In the genomic region with DNA sequence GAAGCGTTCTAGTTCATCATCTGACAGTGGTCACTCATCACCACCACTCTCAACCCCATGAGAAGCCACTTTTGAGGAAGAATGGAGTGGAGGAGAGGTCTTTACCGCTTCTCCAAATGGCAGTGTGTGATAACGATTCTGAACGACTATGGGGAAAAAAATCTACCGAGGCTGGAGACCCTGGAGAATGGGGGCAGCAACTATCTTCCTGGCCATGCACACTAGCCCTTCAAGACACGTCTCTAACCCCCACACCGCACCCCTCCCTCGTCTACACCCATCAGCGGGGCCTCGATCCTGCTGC, we compare ENCODE assay signal across 8 cellular contexts. TPM values are rescaled to one million over a fixed set of nuclear protein-coding genes. Genes with fewer than 3 reads are reported as not detected.
DNase-seq lines count a peak whose midpoint lies in the region; ATAC-seq and TF ChIP-seq lines count a peak whose summit lies in the region.

No MANE protein-coding gene starts in this region.

- H3K9me3 ChIP-seq in DOHH2 (ENCODE audit: control insufficient read depth, insufficient read depth, low read length) (no peaks in the 10 kb centered on the region), adipocyte (ENCODE audit: control insufficient read depth, low read length) (no peaks in the 10 kb centered on the region), iPS-20b (ENCODE audit: insufficient read depth, low read depth, low read length) (no peaks in the 10 kb centered on the region)

- H3K27ac Mint-ChIP-seq in stimulated activated naive CD8-positive, alpha-beta T cell treated with anti-CD3 and anti-CD28 coated beads, Interleukin-15, amount 100 ng/mL, for 72 hours, result peak overlapping the region; percentile 96 to 97

- no peaks in the 10 kb centered on the region for H3K27me3 ChIP-seq in DOHH2 (ENCODE audit: control insufficient read depth, low read length)
- H3K27me3 ChIP-seq in adipocyte (replicated peaks; ENCODE audit: control insufficient read depth, insufficient read depth, low read length), result no peaks in the 10 kb centered on the region
- H3K27me3 ChIP-seq in iPS-20b (ENCODE audit: insufficient read depth, low read length), result no peaks in the 10 kb centered on the region

- peak overlapping the region; percentile 82 for H3K9ac ChIP-seq in adipocyte (ENCODE audit: low read length)
- peak overlapping the region; percentile 85; the same call in 1 of the 2 replicates for H3K9ac ChIP-seq in iPS-20b (ENCODE audit: low read depth, low read length)

- peak overlapping the region; percentile 91 to 95 for H3K4me3 Mint-ChIP-seq in stimulated activated naive CD8-positive, alpha-beta T cell treated with anti-CD3 and anti-CD28 coated beads, Interleukin-15, amount 100 ng/mL, for 72 hours

- no peak overlapping the region for H3K27ac ChIP-seq in DOHH2 (ENCODE audit: low read depth, low read length)
- H3K27ac ChIP-seq in iPS-20b (ENCODE audit: low read length), result no peak overlapping the region

- TF ChIP-seq CTCF in DOHH2 (IDR thresholded peaks at IDR 0.05; ENCODE audit: low read depth, low read length, poor library complexity, severe bottlenecking), result no peak

- no peaks in the 10 kb centered on the region for H3K9me2 ChIP-seq in DOHH2 (replicated peaks; ENCODE audit: control insufficient read depth, low read length)

- H3K9me3 Mint-ChIP-seq in stimulated activated naive CD8-positive, alpha-beta T cell treated with anti-CD3 and anti-CD28 coated beads, Interleukin-15, amount 100 ng/mL, for 72 hours, result no peaks in the 10 kb centered on the region

- H3K36me3 ChIP-seq in DOHH2 (ENCODE audit: control insufficient read depth, low read length), result peaks cover 14% of the 10 kb centered on the region
- peaks cover 15% of the 10 kb centered on the region for H3K36me3 ChIP-seq in adipocyte (ENCODE audit: control insufficient read depth, insufficient read depth, low read length, severe bottlenecking)
- H3K36me3 ChIP-seq in iPS-20b (ENCODE audit: insufficient read depth, low read depth, low read length), result peaks cover 16% of the 10 kb centered on the region

- DNase-seq in adipocyte (ENCODE audit: low read depth), result peak; percentile 4
- DNase-seq in stimulated activated naive CD8-positive, alpha-beta T cell treated with anti-CD3 and anti-CD28 coated beads, Interleukin-15, amount 100 ng/mL, for 72 hours, result no peak
- DNase-seq in NCI-H187 (lab: John Stamatoyannopoulos, UW), result no peak
- no peak for DNase-seq in retina
- DNase-seq in posterior vena cava (ENCODE audit: low spot score), result no peak

- H3K4me1 ChIP-seq in DOHH2 (ENCODE audit: control insufficient read depth, low read length), result peaks cover 20% of the 10 kb centered on the region
- peaks cover 9% of the 10 kb centered on the region for H3K4me1 ChIP-seq in adipocyte (ENCODE audit: control insufficient read depth, insufficient read depth, low read length)
- H3K4me1 ChIP-seq in iPS-20b (ENCODE audit: insufficient read depth, low read length), result no peaks in the 10 kb centered on the region

- H3K79me2 ChIP-seq in DOHH2 (ENCODE audit: control insufficient read depth, low read length), result peaks cover 19% of the 10 kb centered on the region

- peaks cover 42% of the 10 kb centered on the region for H3K4me1 Mint-ChIP-seq in stimulated activated naive CD8-positive, alpha-beta T cell treated with anti-CD3 and anti-CD28 coated beads, Interleukin-15, amount 100 ng/mL, for 72 hours

- no peaks in the 10 kb centered on the region for H3K27me3 Mint-ChIP-seq in stimulated activated naive CD8-positive, alpha-beta T cell treated with anti-CD3 and anti-CD28 coated beads, Interleukin-15, amount 100 ng/mL, for 72 hours

- peak overlapping the region; percentile 82 for H3K4me3 ChIP-seq in DOHH2 (ENCODE audit: low read length)
- H3K4me3 ChIP-seq in adipocyte (ENCODE audit: low read length), result peak overlapping the region; percentile 86
- peak overlapping the region; percentile 90 for H3K4me3 ChIP-seq in iPS-20b (ENCODE audit: low read length)

- intact Hi-C loops in posterior vena cava (cut with DNase I), result no loop called here

- H4K20me1 ChIP-seq in DOHH2 (ENCODE audit: control insufficient read depth, insufficient read depth, low read depth, low read length), result no peaks in the 10 kb centered on the region

- peak overlapping the region; percentile 82 for H3K4me2 ChIP-seq in DOHH2 (ENCODE audit: low read length)

- peaks cover 21% of the 10 kb centered on the region for H3F3A ChIP-seq in DOHH2 (ENCODE audit: control insufficient read depth, insufficient read depth)

- peak; percentile 4 for ATAC-seq in HG02884 (IDR thresholded peaks at IDR 0.05; ENCODE audit: unreplicated experiment)
- peak; percentile 59 for ATAC-seq in stimulated activated naive CD8-positive, alpha-beta T cell treated with anti-CD3 and anti-CD28 coated beads, Interleukin-15, amount 100 ng/mL, for 72 hours

RNA-seq across cellular contexts. Expression of a gene that starts 0.4 kb away (rescaled TPM):
- total RNA-seq in posterior vena cava, result 10 to 100 TPM; 23.0 to 25.9 TPM

RNA-seq across cellular contexts. Expression of a gene that starts 15.3 kb away (rescaled TPM):
- 1 to 10 TPM; 1.3 to 2.2 TPM for total RNA-seq in posterior vena cava

RNA-seq across cellular contexts. Expression of a gene that starts 26.6 kb away (rescaled TPM):
- 10 to 100 TPM; 35.6 to 40.1 TPM for total RNA-seq in posterior vena cava

RNA-seq across cellular contexts. Expression of a gene that starts 26.8 kb away (rescaled TPM):
- 1 to 10 TPM; 2.3 to 3.3 TPM for total RNA-seq in posterior vena cava

RNA-seq across cellular contexts. Expression of a gene that starts 38.1 kb away (rescaled TPM):
- total RNA-seq in posterior vena cava, result under 1 TPM in 1 of 2 donors, not detected in 1; 0.69 TPM
